ENCODE assay signal across 8 cellular contexts in genomic region chr5:168987540-168988300, GRCh38.
DNase-seq lines count a peak whose midpoint lies in the region; ATAC-seq and TF ChIP-seq lines count a peak whose summit lies in the region.

No MANE protein-coding gene starts in this region.

- H3K4me1 ChIP-seq in OCI-LY1 (ENCODE audit: insufficient read depth, low read length, severe bottlenecking) (no peaks in the 10 kb centered on the region), upper lobe of left lung (no peaks in the 10 kb centered on the region)

- H4K20me1 ChIP-seq in OCI-LY1 (ENCODE audit: insufficient read depth, low read length): no peaks in the 10 kb centered on the region

- no peak overlapping the region for H3K27ac Mint-ChIP-seq in activated T-cell treated with anti-CD3 and anti-CD28 coated beads, Interleukin-2, amount 50 U/mL, for 24 hours

- H3F3A ChIP-seq in OCI-LY1 (ENCODE audit: insufficient read depth, low read length): no peaks in the 10 kb centered on the region

- TF ChIP-seq POLR2A in GM18505 (IDR thresholded peaks at IDR 0.05; ENCODE audit: borderline replicate concordance, extremely low read depth, insufficient read depth, insufficient read length) (no peak), upper lobe of left lung (IDR thresholded peaks at IDR 0.05) (no peak)

- POLR2A ChIA-PET in AG04449 (lab: Yijun Ruan, JAX): no interaction called here

- TF ChIP-seq CTCF in AG04449 (IDR thresholded peaks at IDR 0.05; ENCODE audit: insufficient read depth, low read length, missing control alignments): peak; percentile 73
- TF ChIP-seq CTCF in OCI-LY1 (IDR thresholded peaks at IDR 0.05; ENCODE audit: low read length): peak; percentile 95
- peak; percentile 92 for TF ChIP-seq CTCF in fibroblast of villous mesenchyme (IDR thresholded peaks at IDR 0.05; ENCODE audit: insufficient read depth, low read depth, low read length)
- TF ChIP-seq CTCF in omental fat pad (IDR thresholded peaks at IDR 0.05): peak in 2 of 3 donors; percentile 61 to 80
- peak; percentile 53 to 84 (median 78) for TF ChIP-seq CTCF in upper lobe of left lung (IDR thresholded peaks at IDR 0.05)

- no peaks in the 10 kb centered on the region for H3K9me3 ChIP-seq in OCI-LY1 (ENCODE audit: low read length)
- H3K9me3 ChIP-seq in upper lobe of left lung: no peaks in the 10 kb centered on the region

- H3K27me3 Mint-ChIP-seq in activated T-cell treated with anti-CD3 and anti-CD28 coated beads, Interleukin-2, amount 50 U/mL, for 24 hours: peaks cover 24% of the 10 kb centered on the region

- H3K4me2 ChIP-seq in OCI-LY1 (ENCODE audit: low read length): no peak overlapping the region

- H3K4me1 Mint-ChIP-seq in activated T-cell treated with anti-CD3 and anti-CD28 coated beads, Interleukin-2, amount 50 U/mL, for 24 hours (ENCODE audit: low read depth): no peaks in the 10 kb centered on the region

- no peak overlapping the region for H3K4me3 Mint-ChIP-seq in activated T-cell treated with anti-CD3 and anti-CD28 coated beads, Interleukin-2, amount 50 U/mL, for 24 hours

- 0 out of 2 replicates have a peak, but pooled peaks cover 3% of the 10 kb centered on the region for H3K27me3 ChIP-seq in OCI-LY1 (ENCODE audit: insufficient read depth, low read length)
- no peaks in the 10 kb centered on the region for H3K27me3 ChIP-seq in upper lobe of left lung

- 30 to 38% methylated on average over 10 to 11 of the region's 11 CpGs for WGBS in upper lobe of left lung, 2 donors

- H3K36me3 ChIP-seq in OCI-LY1 (ENCODE audit: insufficient read depth, low read length) (no peaks in the 10 kb centered on the region), upper lobe of left lung (no peaks in the 10 kb centered on the region)

- no peak overlapping the region for H2AFZ ChIP-seq in OCI-LY1 (ENCODE audit: low read length)

- CTCF ChIA-PET in AG04449 (lab: Yijun Ruan, JAX): interaction anchor here (0.6 to 6.4 kb wide), 75 partner anchors 9 to 1229 kb away, joined by 3 to 129 read pairs (median 4); partner anchors contain the start of gene SLIT3

- DNase-seq in AG04449 (ENCODE audit: low read depth, low spot score) (no peak), fibroblast of villous mesenchyme (ENCODE audit: low read depth) (peak; percentile 67), omental fat pad (ENCODE audit: low spot score) (peak; percentile 93), upper lobe of left lung (peak in 1 of 2 donors; percentile 45)
- peak; percentile 68 for DNase-seq in activated T-cell treated with anti-CD3 and anti-CD28 coated beads, Interleukin-2, amount 50 U/mL, for 24 hours

- no peak for TF ChIP-seq EP300 in upper lobe of left lung (IDR thresholded peaks at IDR 0.05)

- H3K36me3 Mint-ChIP-seq in activated T-cell treated with anti-CD3 and anti-CD28 coated beads, Interleukin-2, amount 50 U/mL, for 24 hours (ENCODE audit: low read depth): no peaks in the 10 kb centered on the region

- no peak overlapping the region for H3K9ac ChIP-seq in OCI-LY1 (ENCODE audit: low read length)

- H3K4me3 ChIP-seq in AG04449 (ENCODE audit: low read depth, low read length) (no peak overlapping the region), OCI-LY1 (ENCODE audit: low read depth, low read length, poor library complexity, severe bottlenecking) (no peak overlapping the region), fibroblast of villous mesenchyme (ENCODE audit: low read depth, low read length) (no peak overlapping the region), upper lobe of left lung (no peak overlapping the region)

- ATAC-seq in GM18505 (IDR thresholded peaks at IDR 0.05; ENCODE audit: unreplicated experiment) (peak; percentile 48), HG03571 (IDR thresholded peaks at IDR 0.05; ENCODE audit: unreplicated experiment) (peak; percentile 57), omental fat pad (ENCODE audit: low FRiP score) (peak; percentile 72), upper lobe of left lung (ENCODE audit: low FRiP score in 2 of 2) (peak in 1 of 2 donors; percentile 78)

- H3K27ac ChIP-seq in OCI-LY1 (ENCODE audit: low read depth, low read length, poor library complexity, severe bottlenecking) (no peak overlapping the region), upper lobe of left lung (no peak overlapping the region)

- no peaks in the 10 kb centered on the region for H3K9me2 ChIP-seq in OCI-LY1 (ENCODE audit: low read depth, low read length)

- no peaks in the 10 kb centered on the region for H3K79me2 ChIP-seq in OCI-LY1 (ENCODE audit: insufficient read depth, low read length)

- H3K9me3 Mint-ChIP-seq in activated T-cell treated with anti-CD3 and anti-CD28 coated beads, Interleukin-2, amount 50 U/mL, for 24 hours: no peaks in the 10 kb centered on the region
